Comparison of ENCODE assay signal across 8 cellular contexts in the genomic region with DNA sequence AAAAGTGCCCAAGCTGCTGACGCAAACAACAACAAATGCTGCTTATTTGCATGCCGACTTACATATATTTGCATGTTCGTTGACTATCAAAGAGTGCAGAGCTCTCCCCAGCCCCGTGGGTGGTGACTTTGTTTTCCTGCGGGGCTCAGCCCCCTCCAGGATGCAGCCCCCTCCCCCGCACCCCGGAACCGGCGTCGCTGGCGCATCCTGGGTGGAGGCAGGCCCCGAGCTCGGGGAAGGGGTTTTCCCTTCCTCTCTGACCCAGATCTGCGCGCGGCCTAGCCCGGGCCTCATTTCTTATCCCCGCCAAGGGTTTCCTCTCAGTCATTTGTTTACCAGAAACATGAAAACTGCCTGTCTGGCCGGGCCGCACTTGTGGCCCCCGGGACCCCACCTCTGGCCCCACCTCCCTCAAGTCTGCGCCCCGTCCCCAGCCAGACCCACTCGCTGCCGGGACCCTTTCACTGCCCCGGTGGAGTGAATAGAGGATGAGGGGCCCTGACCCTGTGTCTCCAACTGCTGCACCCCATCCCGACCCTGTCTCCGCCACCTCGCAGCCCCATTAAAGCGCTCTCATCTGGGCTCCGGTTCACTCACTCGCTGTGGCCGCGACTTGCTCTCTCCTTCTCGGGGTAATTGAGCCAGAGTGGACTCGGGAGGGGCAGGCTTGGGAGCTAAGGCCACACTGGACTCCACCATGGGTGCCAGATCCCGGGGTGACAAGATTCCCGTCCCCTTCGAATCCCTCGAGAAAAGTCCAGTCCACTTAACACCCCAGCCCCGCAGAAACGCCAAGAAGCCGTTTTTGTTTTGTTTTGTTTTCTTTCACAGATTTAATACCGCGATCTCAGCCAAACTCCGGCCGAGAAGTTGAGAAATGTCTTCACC. TPM values are rescaled to one million over a fixed set of nuclear protein-coding genes. Genes with fewer than 3 reads are reported as not detected.
DNase-seq lines count a peak whose midpoint lies in the region; ATAC-seq and TF ChIP-seq lines count a peak whose summit lies in the region.

No MANE protein-coding gene starts in this region.

- POLR2A ChIA-PET in T-cell (lab: Charles Lee), result interaction anchor here (0.6 to 1.1 kb wide), 10 partner anchors 10 to 466 kb away, joined by 3 to 12 read pairs (median 4); a partner anchor contains a TSS
- POLR2A ChIA-PET in naive thymus-derived CD4-positive, alpha-beta T cell (lab: Charles Lee), result interaction anchor here (0.5 to 11.7 kb wide), 35 partner anchors 9 to 372 kb away, joined by 3 to 165 read pairs (median 5); a partner anchor contains a TSS
- POLR2A ChIA-PET in PC-3 (lab: Charles Lee; ENCODE audit: unreplicated experiment), result no interaction called here

- H3K9me2 ChIP-seq in PC-3 (replicated peaks; ENCODE audit: low read length), result no peaks in the 10 kb centered on the region

- TF ChIP-seq CTCF in PC-3 (conservative IDR thresholded peaks at IDR 0.05; ENCODE audit: low read depth, low read length), result no peak

- H3K9me3 ChIP-seq in naive thymus-derived CD4-positive, alpha-beta T cell (ENCODE audit: control insufficient read depth in 2 of 3, low read length in 3 of 3), result no peaks in the 10 kb centered on the region
- H3K9me3 ChIP-seq in stomach smooth muscle (ENCODE audit: control insufficient read depth in 2 of 2, low read length in 2 of 2) (no peaks in the 10 kb centered on the region), PC-3 (ENCODE audit: low read length) (no peaks in the 10 kb centered on the region)

- no peaks in the 10 kb centered on the region for H4K20me1 ChIP-seq in PC-3 (ENCODE audit: low read length)

- no peak overlapping the region for H3K9ac ChIP-seq in stomach smooth muscle (ENCODE audit: low read length in 2 of 2)
- no peak overlapping the region for H3K9ac ChIP-seq in PC-3 (ENCODE audit: low read length)

- H3K79me2 ChIP-seq in PC-3 (ENCODE audit: low read length), result no peaks in the 10 kb centered on the region

- peaks cover 3 to 7% of the 10 kb centered on the region in 2 donors for H3K27me3 Mint-ChIP-seq in T-cell
- H3K27me3 Mint-ChIP-seq in naive thymus-derived CD4-positive, alpha-beta T cell, result peaks cover 0 to 15% (median 12%) of the 10 kb centered on the region in 5 donors

- peaks cover 31 to 47% of the 10 kb centered on the region in 2 donors for H3K4me1 ChIP-seq in naive thymus-derived CD4-positive, alpha-beta T cell (ENCODE audit: control insufficient read depth in 2 of 2, insufficient read depth in 2 of 2, low read length in 2 of 2)
- H3K4me1 ChIP-seq in stomach smooth muscle (ENCODE audit: control insufficient read depth, insufficient read depth, low read length) (peaks cover 3% of the 10 kb centered on the region), PC-3 (ENCODE audit: insufficient read depth, low read length) (no peaks in the 10 kb centered on the region)

- peak overlapping the region; percentile 96 to 99 for H3K27ac Mint-ChIP-seq in T-cell
- H3K27ac Mint-ChIP-seq in naive thymus-derived CD4-positive, alpha-beta T cell, result peak overlapping the region; percentile 92 to 99 (median 98)

- ATAC-seq in T-cell (replicated peaks in 1 of 4) (peak; percentile 81 to 89 (median 84)), PC-3 (no peak), HG02759 (IDR thresholded peaks at IDR 0.05; ENCODE audit: unreplicated experiment) (no peak), GM19463 (IDR thresholded peaks at IDR 0.05; ENCODE audit: unreplicated experiment) (no peak)
- ATAC-seq in naive thymus-derived CD4-positive, alpha-beta T cell, result peak; percentile 94

- H3K4me3 ChIP-seq in naive thymus-derived CD4-positive, alpha-beta T cell (ENCODE audit: low read length), result peak overlapping the region; percentile 71
- H3K4me3 ChIP-seq in stomach smooth muscle (ENCODE audit: low read length in 2 of 2), result peak overlapping the region; percentile 8 to 35
- H3K4me3 ChIP-seq in PC-3 (ENCODE audit: low read length), result no peak overlapping the region

- peaks cover 9 to 40% (median 12%) of the 10 kb centered on the region in 3 experiments for H3K36me3 ChIP-seq in naive thymus-derived CD4-positive, alpha-beta T cell (ENCODE audit: control insufficient read depth in 2 of 3, insufficient read depth in 3 of 3, low read length in 3 of 3)
- H3K36me3 ChIP-seq in stomach smooth muscle (ENCODE audit: control insufficient read depth in 2 of 2, insufficient read depth in 2 of 2, low read length in 2 of 2), result no peaks in the 10 kb centered on the region
- H3K36me3 ChIP-seq in PC-3 (ENCODE audit: low read depth, low read length), result peaks cover 16% of the 10 kb centered on the region

- peaks cover 48 to 63% (median 56%) of the 10 kb centered on the region in 3 donors for H3K4me1 Mint-ChIP-seq in T-cell
- peaks cover 34 to 64% (median 56%) of the 10 kb centered on the region in 7 donors for H3K4me1 Mint-ChIP-seq in naive thymus-derived CD4-positive, alpha-beta T cell

- H3F3A ChIP-seq in PC-3 (ENCODE audit: low read length, unreplicated experiment), result no peaks in the 10 kb centered on the region

- H3K27me3 ChIP-seq in naive thymus-derived CD4-positive, alpha-beta T cell (ENCODE audit: control insufficient read depth in 2 of 2, insufficient read depth in 2 of 2, low read length in 2 of 2), result no peaks in the 10 kb centered on the region
- peaks cover 20 to 34% of the 10 kb centered on the region in 2 donors for H3K27me3 ChIP-seq in stomach smooth muscle (ENCODE audit: control insufficient read depth in 1 of 2, insufficient read depth in 2 of 2, low read length in 2 of 2)
- peaks cover 1% of the 10 kb centered on the region; the same call in 1 of the 2 replicates for H3K27me3 ChIP-seq in PC-3 (ENCODE audit: low read length)

- H3K4me2 ChIP-seq in PC-3 (ENCODE audit: low read length), result no peak overlapping the region

- intact Hi-C loops in naive thymus-derived CD4-positive, alpha-beta T cell (cut with micrococcal nuclease), result loop anchor here in 1 of 2 donors (1.0 to 10.0 kb wide), 4 partner anchors 12 to 324 kb away; a partner anchor contains a TSS
- intact Hi-C loops in PC-3 (cut with micrococcal nuclease) (no loop called here), posterior vena cava (cut with DNase I) (no loop called here)

- no peaks in the 10 kb centered on the region for H3K9me3 Mint-ChIP-seq in T-cell
- H3K9me3 Mint-ChIP-seq in naive thymus-derived CD4-positive, alpha-beta T cell, result no peaks in the 10 kb centered on the region

- CTCF ChIA-PET in T-cell (lab: Charles Lee), result interaction anchor here (0.5 to 1.5 kb wide), 5 partner anchors 12 to 506 kb away, joined by 3 to 8 read pairs (median 5); no protein-coding TSS in a partner anchor
- CTCF ChIA-PET in naive thymus-derived CD4-positive, alpha-beta T cell (lab: Charles Lee), result interaction anchor here (0.7 to 2.1 kb wide), 14 partner anchors 10 to 185 kb away, joined by 3 to 8 read pairs (median 4); a partner anchor contains a TSS
- CTCF ChIA-PET in PC-3 (lab: Charles Lee), result no interaction called here

- H2AFZ ChIP-seq in PC-3 (ENCODE audit: low read length), result no peak overlapping the region

- DNase-seq in T-cell (peak; percentile 86 to 97 (median 94)), activated gamma-delta T cell treated with Interleukin-2 at 50 U/mL for 16 hours (peak; percentile 90), PC-3 (no peak), posterior vena cava (ENCODE audit: low spot score) (no peak)
- peak; percentile 77 to 96 (median 94) for DNase-seq in naive thymus-derived CD4-positive, alpha-beta T cell

- peak overlapping the region; percentile 87 to 94 (median 92) for H3K4me3 Mint-ChIP-seq in T-cell
- peak overlapping the region; percentile 88 to 96 (median 94) for H3K4me3 Mint-ChIP-seq in naive thymus-derived CD4-positive, alpha-beta T cell

- peaks cover 36% of the 10 kb centered on the region for H3K36me3 Mint-ChIP-seq in T-cell
- H3K36me3 Mint-ChIP-seq in naive thymus-derived CD4-positive, alpha-beta T cell, result peaks cover 4 to 38% (median 17%) of the 10 kb centered on the region in 5 donors

- H3K27ac ChIP-seq in naive thymus-derived CD4-positive, alpha-beta T cell (ENCODE audit: low read depth, low read length), result peak overlapping the region; percentile 99
- H3K27ac ChIP-seq in stomach smooth muscle (ENCODE audit: low read length) (no peak overlapping the region), PC-3 (ENCODE audit: low read length) (no peak overlapping the region)

- no TSS peak for BruUV-seq in PC-3 (replicated peaks; lab: Mats Ljungman, UMichigan)

RNA-seq across cellular contexts. Expression of a gene that starts 5.4 kb away (rescaled TPM):
- total RNA-seq in T-cell (100 to 1,000 TPM; 215 to 580 (median 446) TPM), PC-3 (2014; rRNA removed) (42.5 and 60.1 TPM in 2 replicates), posterior vena cava (1 to 10 TPM; 7.0 to 9.2 TPM)
- total RNA-seq in naive thymus-derived CD4-positive, alpha-beta T cell, result 100 to 1,000 TPM; 151 to 352 (median 179) TPM
- 10 to 100 TPM; 17.3 to 40.5 TPM for polyA plus RNA-seq in naive thymus-derived CD4-positive, alpha-beta T cell

RNA-seq across cellular contexts. Expression of a gene that starts 30.9 kb away (rescaled TPM):
- total RNA-seq in T-cell (10 to 100 TPM in 1 of 5 donors, 1 to 10 TPM in 4; 7.1 to 18.2 (median 8.4) TPM), PC-3 (2014; rRNA removed) (42.8 and 66.1 TPM in 2 replicates), posterior vena cava (10 to 100 TPM in 1 of 2 donors, 1 to 10 TPM in 1; 8.9 to 13.0 TPM)
- total RNA-seq in naive thymus-derived CD4-positive, alpha-beta T cell, result 10 to 100 TPM in 3 of 5 experiments, 1 to 10 TPM in 2; 2.2 to 15.6 (median 11.7) TPM
- polyA plus RNA-seq in naive thymus-derived CD4-positive, alpha-beta T cell, result 1 to 10 TPM in 1 of 2 donors, not detected in 1; 2.0 TPM

RNA-seq across cellular contexts. Expression of a gene that starts 36.0 kb away (rescaled TPM):
- 1 to 10 TPM; 2.1 to 9.2 (median 6.2) TPM for total RNA-seq in T-cell
- 1 to 10 TPM in 4 of 5 experiments, under 1 TPM in 1; 0.85 to 2.9 (median 2.3) TPM for total RNA-seq in naive thymus-derived CD4-positive, alpha-beta T cell
- polyA plus RNA-seq in naive thymus-derived CD4-positive, alpha-beta T cell, result under 1 TPM; 0.40 to 0.60 TPM
- total RNA-seq in PC-3 (2014; rRNA removed), result 11.1 and 14.1 TPM in 2 replicates
- not detected for total RNA-seq in posterior vena cava

RNA-seq across cellular contexts. Expression of a gene that starts 40.9 kb away (rescaled TPM):
- total RNA-seq in T-cell, result under 1 TPM in 1 of 5 donors, not detected in 4; 0.16 TPM
- total RNA-seq in naive thymus-derived CD4-positive, alpha-beta T cell, result under 1 TPM in 1 of 5 experiments, not detected in 4; 0.56 TPM
- polyA plus RNA-seq in naive thymus-derived CD4-positive, alpha-beta T cell, result not detected
- total RNA-seq in PC-3 (2014; rRNA removed), result 41.0 and 42.9 TPM in 2 replicates
- under 1 TPM in 1 of 2 donors, not detected in 1; 0.14 TPM for total RNA-seq in posterior vena cava

Comparison
In these comparisons a context has a peak if more than half of its experiments do, and no peak if none do; other contexts are left out.
1. ATAC-seq: peak in T-cell (4 of 4) and naive thymus-derived CD4-positive, alpha-beta T cell (single experiment); none in PC-3 (single experiment), HG02759 (single experiment) and GM19463 (single experiment).
2. DNase-seq: peak in T-cell (34 of 34), activated gamma-delta T cell treated with Interleukin-2 at 50 U/mL for 16 hours (single experiment) and naive thymus-derived CD4-positive, alpha-beta T cell (9 of 9); none in PC-3 (single experiment) and posterior vena cava (single experiment).